Comparison of ENCODE assay signal across 10 cellular contexts in genomic region chr7:118898284-118898683, GRCh38.
"Had no signal": no experiment of that assay in that cellular context is flagged by ENCODE, and none has a peak within 500 bp of the region (broad histone marks: within the 10 kb centered on the region; RNA-seq: fewer than 3 reads in every experiment).

No MANE protein-coding gene starts in this region.

- H3K27ac ChIP-seq: GM23248 had no signal

- H3K9ac ChIP-seq: GM23248 had no signal

- DNase-seq: GM23248, GOT3, H7, H9, HCEC 1CT, HFFc6 had no signal

- H3K36me3 ChIP-seq: HAP-1 had no signal

- FAIRE-seq: H1, H54 had no signal

- H2AFZ ChIP-seq: GM23248, GM23338 had no signal

- H3K4me3 ChIP-seq: GM23248, GM23338, HAP-1 had no signal

- H3K9me3 ChIP-seq: HAP-1 had no signal

- H3K4me2 ChIP-seq: GM23338 had no signal
